22 cellular contexts compared by ENCODE assay signal in genomic region chr15:68694111-68694510, GRCh38.
DNase-seq lines count a peak whose midpoint lies in the region; ATAC-seq, FAIRE-seq and TF ChIP-seq lines count a peak whose summit lies in the region.
"Had no signal": no experiment of that assay in that cellular context is flagged by ENCODE, and none has a peak within 500 bp of the region (broad histone marks: within the 10 kb centered on the region; RNA-seq: fewer than 3 reads in every experiment).

No MANE protein-coding gene starts in this region.

- H3K36me3 Mint-ChIP-seq in endothelial cell (ENCODE audit: low read depth, unreplicated experiment) = peaks cover 23% of the 10 kb centered on the region
- H3K36me3 Mint-ChIP-seq: CD14-positive monocyte; CD8-positive, alpha-beta memory T cell had no signal

- peak overlapping the region; percentile 21 for H3K4me3 Mint-ChIP-seq in endothelial cell (ENCODE audit: unreplicated experiment)
- H3K4me3 Mint-ChIP-seq: CD14-positive monocyte; CD4-positive, alpha-beta T cell; CD8-positive, alpha-beta memory T cell; H9 had no signal

- H3K4me1 Mint-ChIP-seq in endothelial cell (ENCODE audit: unreplicated experiment) = peaks cover 31% of the 10 kb centered on the region

- no peak for TF ChIP-seq RAD21 in HepG2 (CRISPR knock-in tag; IDR thresholded peaks at IDR 0.05)

- peaks cover 2% of the 10 kb centered on the region for H3K27me3 Mint-ChIP-seq in endothelial cell (ENCODE audit: unreplicated experiment)
- H3K27me3 Mint-ChIP-seq: CD4-positive, alpha-beta T cell had no signal

- no peaks in the 10 kb centered on the region for H3K9me3 Mint-ChIP-seq in endothelial cell (ENCODE audit: unreplicated experiment)
- H3K9me3 Mint-ChIP-seq: CD14-positive monocyte; CD4-positive, alpha-beta T cell; CD8-positive, alpha-beta memory T cell; H9 had no signal

- H3K36me3 ChIP-seq in HepG2 (replicated peaks in 1 of 2; ENCODE audit: control insufficient read depth in 1 of 2, insufficient read depth in 2 of 2, low read length in 2 of 2) (no peaks in the 10 kb centered on the region), right lobe of liver (no peaks in the 10 kb centered on the region), small intestine (ENCODE audit: control insufficient read depth in 2 of 2, insufficient read depth in 2 of 2, low read length in 2 of 2) (no peaks in the 10 kb centered on the region)

- no peaks in the 10 kb centered on the region for H3K9me3 ChIP-seq in HepG2 (ENCODE audit: low read length)
- no peaks in the 10 kb centered on the region for H3K9me3 ChIP-seq in right lobe of liver
- no peaks in the 10 kb centered on the region for H3K9me3 ChIP-seq in small intestine (ENCODE audit: control insufficient read depth, low read depth)

- no peak for TF ChIP-seq CTCF in HepG2 (CRISPR knock-in tag; IDR thresholded peaks at IDR 0.05)
- TF ChIP-seq CTCF in right lobe of liver (IDR thresholded peaks at IDR 0.05) = no peak
- TF ChIP-seq CTCF in C4-2B (conservative IDR thresholded peaks at IDR 0.05) = no peak
- no peak for TF ChIP-seq CTCF in VCaP (conservative IDR thresholded peaks at IDR 0.05)
- no peak for TF ChIP-seq CTCF in endothelial cell (IDR thresholded peaks at IDR 0.05; ENCODE audit: unreplicated experiment)

- no peak overlapping the region for H3K4me3 ChIP-seq in HepG2 (replicated peaks in 1 of 3; ENCODE audit: insufficient read depth in 1 of 3, low read depth in 2 of 3, low read length in 3 of 3)
- H3K4me3 ChIP-seq in right lobe of liver = no peak overlapping the region
- no peak overlapping the region for H3K4me3 ChIP-seq in small intestine (ENCODE audit: low read depth in 1 of 2, low read length in 2 of 2)

- H3K27ac ChIP-seq in HepG2 (ENCODE audit: extremely low read length, insufficient read depth, low read length) (no peak overlapping the region), right lobe of liver (no peak overlapping the region), C4-2B (peak overlapping the region; percentile 37; the same call in 1 of the 2 replicates), VCaP (peak overlapping the region; percentile 91; the same call in 1 of the 2 replicates), small intestine (ENCODE audit: low read depth in 1 of 2, low read length in 1 of 2) (no peak overlapping the region)
- H3K27ac ChIP-seq: 22Rv1 had no signal

- H3K4me1 ChIP-seq in HepG2 (ENCODE audit: insufficient read depth, low read length) (no peaks in the 10 kb centered on the region), right lobe of liver (no peaks in the 10 kb centered on the region), small intestine (ENCODE audit: control insufficient read depth in 2 of 2, insufficient read depth in 1 of 2, low read depth in 1 of 2, low read length in 1 of 2) (peaks cover 0 to 4% of the 10 kb centered on the region in 2 donors)

- WGBS in HepG2 (ENCODE audit: low lambda C conversion rate) = 37% methylated on average over 4 of the region's 4 CpGs
- 75% methylated on average over 4 of the region's 4 CpGs for WGBS in right lobe of liver (ENCODE audit: insufficient coverage, low coverage, low lambda C conversion rate, missing lambda C conversion rate)
- 87 to 94% (median 93%) methylated on average over 4 of the region's 4 CpGs for WGBS in small intestine, 3 donors

- no peak overlapping the region for H2AFZ ChIP-seq in HepG2 (ENCODE audit: low read length)

- H3K4me2 ChIP-seq in HepG2 (ENCODE audit: low read depth, low read length) = no peak overlapping the region

- CTCF ChIA-PET in HepG2 (lab: Yijun Ruan, JAX; ENCODE audit: low intra/inter-chr PET ratio, low total read pairs) = no interaction called here

- no peaks in the 10 kb centered on the region for H4K20me1 ChIP-seq in HepG2 (ENCODE audit: insufficient read depth, low read length)

- POLR2A ChIA-PET in HepG2 (lab: Yijun Ruan, JAX) = no interaction called here

- BruUV-seq in HepG2 (replicated peaks; lab: Mats Ljungman, UMichigan) = no TSS peak

- TF ChIP-seq EP300 in HepG2 (IDR thresholded peaks at IDR 0.05; ENCODE audit: low read depth in 2 of 2, low read length in 2 of 2) = no peak
- no peak for TF ChIP-seq EP300 in HepG2 (CRISPR knock-in tag; IDR thresholded peaks at IDR 0.05; ENCODE audit: borderline replicate concordance)

- ATAC-seq in HepG2 (no peak), right lobe of liver (no peak)
- ATAC-seq: HCT116 had no signal

- H3K79me2 ChIP-seq in HepG2 (ENCODE audit: insufficient read depth, low read length) = no peaks in the 10 kb centered on the region

- in situ Hi-C loops in HepG2 (cut with HindIII; ENCODE audit: extremely low pct_ligation_motif_present, low pct_unique_long_range_greater_than_20kb) = no loop called here

- H3K27me3 ChIP-seq in HepG2 (ENCODE audit: control insufficient read depth in 1 of 2, insufficient read depth in 2 of 2, low read length in 2 of 2) (0 out of 5 replicates have a peak, but pooled peaks cover 0 to 9% of the 10 kb centered on the region in 2 experiments), right lobe of liver (no peaks in the 10 kb centered on the region), small intestine (ENCODE audit: control insufficient read depth in 2 of 2, insufficient read depth in 2 of 2, low read length in 2 of 2) (no peaks in the 10 kb centered on the region)

- FAIRE-seq in HepG2 (lab: Jason Lieb, UNC) (no peak), small intestine (lab: Jason Lieb, UNC) (no peak)
- FAIRE-seq: A204.1, D721Med, GM12891 had no signal

- H3K27ac Mint-ChIP-seq in endothelial cell (ENCODE audit: unreplicated experiment) = peak overlapping the region; percentile 61
- H3K27ac Mint-ChIP-seq: CD4-positive, alpha-beta T cell; CD8-positive, alpha-beta memory T cell; H9 had no signal

- TF ChIP-seq POLR2A in HepG2 (IDR thresholded peaks at IDR 0.05; ENCODE audit: insufficient read depth in 1 of 2, low read depth in 2 of 2, low read length in 2 of 2) = no peak
- no peak for TF ChIP-seq POLR2A in right lobe of liver (IDR thresholded peaks at IDR 0.05)

- no peak overlapping the region for H3K9ac ChIP-seq in HepG2 (ENCODE audit: insufficient read depth, low read depth, low read length)

- DNase-seq in HepG2 (ENCODE audit: low spot score) = no peak
- DNase-seq in right lobe of liver = no peak
- no peak for DNase-seq in endothelial cell (ENCODE audit: low spot score)
- DNase-seq in H4 (ENCODE audit: low spot score) = no peak
- no peak for DNase-seq in small intestine
- no peak for DNase-seq in DMS 273 (lab: John Stamatoyannopoulos, UW; ENCODE audit: unreplicated experiment)
- DNase-seq: ACHN; CD4-positive, alpha-beta T cell; CD8-positive, alpha-beta memory T cell; DMS53; DMS79 treated with DMSO at 0.1 percent for 48 hours; GF-D8; GOT3; H9 had no signal

- intact Hi-C loops in HepG2 (cut with micrococcal nuclease; ENCODE audit: unreplicated experiment) (no loop called here), right lobe of liver (cut with DNase I) (no loop called here)

TF ChIP-seq in HepG2, 621 proteins besides CTCF, POLR2A, EP300 and RAD21:
- TF ChIP-seq ZNF367 (CRISPR knock-in tag; IDR thresholded peaks at IDR 0.05; ENCODE audit: borderline replicate concordance) (no peak), MAFK (conservative IDR thresholded peaks at IDR 0.05 in 1 of 2, IDR thresholded peaks at IDR 0.05 in 1 of 2; ENCODE audit: low read length in 2 of 2) (peak; percentile 42 to 69)

Comparison
In these comparisons a context has a peak if more than half of its experiments do, and no peak if none do; other contexts are left out.
1. H3K27ac ChIP-seq: peak in C4-2B (single experiment) and VCaP (single experiment); none in HepG2 (single experiment), right lobe of liver (0 of 3) and small intestine (0 of 2).